Comparison of ENCODE assay signal across 24 cellular contexts in genomic region chr12:79508622-79509021, GRCh38.
"Had no signal": no experiment of that assay in that cellular context is flagged by ENCODE, and none has a peak within 500 bp of the region (broad histone marks: within the 10 kb centered on the region; RNA-seq: fewer than 3 reads in every experiment).

No MANE protein-coding gene starts in this region.

- H3K27me3 ChIP-seq: heart right ventricle, thyroid gland, upper lobe of right lung had no signal

- H3K27ac ChIP-seq: coronary artery, epithelial cell of prostate, heart right ventricle, lower lobe of right lung, thyroid gland, upper lobe of right lung, VCaP had no signal

- H3K9me3 ChIP-seq: lower lobe of right lung, prostate gland, thyroid gland, upper lobe of right lung had no signal

- H3K4me1 ChIP-seq: heart right ventricle, lower lobe of right lung, prostate gland, thyroid gland, upper lobe of right lung had no signal

- H3K36me3 ChIP-seq: heart right ventricle, lower lobe of right lung, prostate gland, thyroid gland, upper lobe of right lung had no signal

- DNase-seq: activated CD4-positive, alpha-beta T cell treated with anti-CD3 and anti-CD28 coated beads, Interleukin-2, amount 10 ng/mL, durations not matched to agents 7 days and 5 days; activated CD4-positive, CD25-positive, alpha-beta regulatory T cell treated with anti-CD3 and anti-CD28 coated beads, Interleukin-2, amount 50 U/mL, for 72 hours; activated CD8-positive, alpha-beta memory T cell treated with anti-CD3 and anti-CD28 coated beads, Interleukin-2, amount 10 ng/mL, durations not matched to agents 7 days and 5 days; activated CD8-positive, alpha-beta T cell treated with anti-CD3 and anti-CD28 coated beads for 36 hours; activated effector memory CD4-positive, alpha-beta T cell treated with anti-CD3 and anti-CD28 coated beads, Interleukin-2, amount 50 U/mL, for 16 hours; activated naive CD4-positive, alpha-beta T cell treated with anti-CD3 and anti-CD28 coated beads, Interleukin-2, amount 10 ng/mL, durations not matched to agents 7 days and 5 days; activated T-cell treated with anti-CD3 and anti-CD28 coated beads for 4 hours; amygdala; cerebellar nuclear complex; endodermal cell; heart right ventricle; kidney; lower lobe of right lung; naive thymus-derived CD8-positive, alpha-beta T cell; stimulated activated CD4-positive, alpha-beta T cell treated with anti-CD3 and anti-CD28 coated beads, Interleukin-4, amount 100 ng/mL, for 24 hours; substantia nigra; T-helper 17 cell; thyroid gland; upper lobe of right lung had no signal

- H3K4me3 ChIP-seq: coronary artery, heart right ventricle, lower lobe of right lung, prostate gland, thyroid gland, upper lobe of right lung had no signal

- ATAC-seq: activated CD8-positive, alpha-beta memory T cell treated with anti-CD3 and anti-CD28 coated beads, Interleukin-2, amount 10 ng/mL, durations not matched to agents 7 days and 5 days; activated CD8-positive, alpha-beta T cell treated with anti-CD3 and anti-CD28 coated beads for 36 hours; heart right ventricle; lower lobe of right lung; naive thymus-derived CD8-positive, alpha-beta T cell; T-helper 17 cell; upper lobe of right lung had no signal

- FAIRE-seq: bronchial epithelial cell, kidney had no signal
